ENCODE assay signal across 20 cellular contexts in the genomic region with DNA sequence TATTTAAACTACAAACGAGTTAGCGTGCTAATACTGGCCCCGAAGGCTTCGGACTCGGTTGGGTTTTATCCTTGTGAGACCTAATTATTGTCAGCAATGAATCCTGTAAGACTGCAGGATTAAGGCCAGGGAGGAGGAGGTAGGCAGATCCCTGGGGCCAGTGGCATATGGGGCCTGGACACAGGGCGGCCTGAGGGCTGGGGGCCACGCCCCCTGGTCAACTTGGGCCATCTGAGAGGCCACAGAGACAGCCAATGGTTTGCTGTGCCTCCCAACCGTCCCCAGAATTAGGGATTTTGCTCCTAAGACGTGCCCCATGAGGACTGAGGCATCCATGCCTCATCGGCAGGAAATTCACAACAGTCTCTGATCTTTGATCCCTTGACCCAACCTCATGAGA. TPM values are rescaled to one million over a fixed set of nuclear protein-coding genes. Genes with fewer than 3 reads are reported as not detected.
A peak's percentile ranks its signal among the peaks of the same experiment; 100 is the strongest.
DNase-seq lines count a peak whose midpoint lies in the region; ATAC-seq and TF ChIP-seq lines count a peak whose summit lies in the region.
"Had no signal": no experiment of that assay in that cellular context is flagged by ENCODE, and none has a peak within 500 bp of the region (broad histone marks: within the 10 kb centered on the region; RNA-seq: fewer than 3 reads in every experiment).

No MANE protein-coding gene starts in this region.

- intact Hi-C loops in activated CD4-positive, alpha-beta T cell treated with anti-CD3 and anti-CD28 coated beads for 36 hours (cut with DNase I, micrococcal nuclease): no loop called here

- no peak overlapping the region for H3K18ac ChIP-seq in mesenchymal stem cell (ENCODE audit: low read depth in 1 of 2, low read length in 2 of 2)

- H3K23ac ChIP-seq in mesenchymal stem cell (ENCODE audit: low read length in 2 of 2): no peak overlapping the region

- POLR2A ChIA-PET in activated CD4-positive, alpha-beta T cell treated with anti-CD3 and anti-CD28 coated beads for 36 hours (lab: Charles Lee): no interaction called here

- WGBS in mesenchymal stem cell: 69% methylated on average over 10 of the region's 10 CpGs

- peaks cover 13 to 80% of the 10 kb centered on the region in 2 experiments for H3K27me3 ChIP-seq in mesenchymal stem cell (ENCODE audit: control insufficient read depth in 1 of 2, insufficient read depth in 1 of 2, low read length in 2 of 2)
- H3K27me3 ChIP-seq: BE2C had no signal

- CTCF ChIA-PET in activated CD4-positive, alpha-beta T cell treated with anti-CD3 and anti-CD28 coated beads for 36 hours (lab: Charles Lee): no interaction called here

- H3K4me3 Mint-ChIP-seq in brain: no peak overlapping the region
- no peak overlapping the region for H3K4me3 Mint-ChIP-seq in activated CD4-positive, alpha-beta T cell treated with anti-CD3 and anti-CD28 coated beads for 36 hours
- H3K4me3 Mint-ChIP-seq: CD8-positive, alpha-beta memory T cell; GM23338; HFFc6 had no signal

- DNase-seq in NCI-H82 treated with DMSO at 0.1 percent for 48 hours (lab: John Stamatoyannopoulos, UW; ENCODE audit: unreplicated experiment): peak; percentile 88
- no peak for DNase-seq in mesenchymal stem cell
- no peak for DNase-seq in activated CD4-positive, alpha-beta T cell treated with anti-CD3 and anti-CD28 coated beads for 36 hours
- DNase-seq in NCI-H1436 treated with DMSO at 0.1 percent for 48 hours (lab: John Stamatoyannopoulos, UW): no peak
- DNase-seq in activated CD4-positive, CD25-positive, alpha-beta regulatory T cell treated with anti-CD3 and anti-CD28 coated beads, Interleukin-2, amount 50 U/mL, for 72 hours: no peak
- no peak for DNase-seq in activated naive CD4-positive, alpha-beta T cell (lab: John Stamatoyannopoulos, UW)
- DNase-seq: ACHN; BE2C; C1 segment of cervical spinal cord; CD4-positive, CD25-positive, alpha-beta regulatory T cell; CD8-positive, alpha-beta memory T cell; COR-L47; DMS153; DMS79; GDM1; HFFc6 had no signal

- ATAC-seq in activated CD4-positive, alpha-beta T cell treated with anti-CD3 and anti-CD28 coated beads for 36 hours: no peak
- ATAC-seq: GM23338, HCT116 had no signal

- no peak overlapping the region for H2AK5ac ChIP-seq in mesenchymal stem cell (ENCODE audit: low read length, severe bottlenecking)

- no peak overlapping the region for H3K27ac ChIP-seq in mesenchymal stem cell (ENCODE audit: low read length, poor library complexity, severe bottlenecking)
- H3K27ac ChIP-seq: HL-60 had no signal

- peaks cover 0 to 5% (median 0%) of the 10 kb centered on the region in 5 experiments for H3K9me3 Mint-ChIP-seq in brain
- H3K9me3 Mint-ChIP-seq in activated CD4-positive, alpha-beta T cell treated with anti-CD3 and anti-CD28 coated beads for 36 hours (ENCODE audit: low read depth): no peaks in the 10 kb centered on the region
- H3K9me3 Mint-ChIP-seq: GM23338, HFFc6 had no signal

- no peak overlapping the region for H3K4me2 ChIP-seq in mesenchymal stem cell (ENCODE audit: low read length, poor library complexity, severe bottlenecking)
- H3K4me2 ChIP-seq: GM23338 had no signal

- no peak overlapping the region for H2AFZ ChIP-seq in mesenchymal stem cell (ENCODE audit: low read depth, low read length)
- H2AFZ ChIP-seq: GM23338 had no signal

- H3K4ac ChIP-seq in mesenchymal stem cell (ENCODE audit: low read depth in 1 of 2, low read length in 2 of 2): no peak overlapping the region

- TF ChIP-seq CTCF in brain (conservative IDR thresholded peaks at IDR 0.05): no peak

- H3K4me3 ChIP-seq in mesenchymal stem cell (ENCODE audit: insufficient read depth in 1 of 2, low read depth in 1 of 2, low read length in 2 of 2): no peak overlapping the region
- H3K4me3 ChIP-seq: GM23338 had no signal

- H3K9me3 ChIP-seq in mesenchymal stem cell (ENCODE audit: control insufficient read depth, low read length): no peaks in the 10 kb centered on the region
- H3K9me3 ChIP-seq: BE2C had no signal

- peaks cover 5% of the 10 kb centered on the region for H3K27me3 Mint-ChIP-seq in brain
- H3K27me3 Mint-ChIP-seq in activated CD4-positive, alpha-beta T cell treated with anti-CD3 and anti-CD28 coated beads for 36 hours: no peaks in the 10 kb centered on the region

- no peak overlapping the region for H4K91ac ChIP-seq in mesenchymal stem cell (ENCODE audit: low read length)

- H3K9ac ChIP-seq in mesenchymal stem cell (ENCODE audit: low read length): no peak overlapping the region

- H3K36me3 ChIP-seq in mesenchymal stem cell (ENCODE audit: control insufficient read depth in 1 of 2, insufficient read depth in 2 of 2, low read depth in 1 of 2, low read length in 2 of 2): no peaks in the 10 kb centered on the region
- H3K36me3 ChIP-seq: BE2C had no signal

- peaks cover 75% of the 10 kb centered on the region for H3K4me1 Mint-ChIP-seq in brain
- no peaks in the 10 kb centered on the region for H3K4me1 Mint-ChIP-seq in activated CD4-positive, alpha-beta T cell treated with anti-CD3 and anti-CD28 coated beads for 36 hours
- H3K4me1 Mint-ChIP-seq: CD8-positive, alpha-beta memory T cell; GM23338 had no signal

- no peaks in the 10 kb centered on the region for H3K36me3 Mint-ChIP-seq in brain
- H3K36me3 Mint-ChIP-seq in activated CD4-positive, alpha-beta T cell treated with anti-CD3 and anti-CD28 coated beads for 36 hours (ENCODE audit: low read depth): no peaks in the 10 kb centered on the region
- H3K36me3 Mint-ChIP-seq: CD4-positive, CD25-positive, alpha-beta regulatory T cell; CD8-positive, alpha-beta memory T cell had no signal

- H3K79me1 ChIP-seq in mesenchymal stem cell (replicated peaks; ENCODE audit: low read length, poor library complexity, severe bottlenecking): no peaks in the 10 kb centered on the region

- H2BK5ac ChIP-seq in mesenchymal stem cell (ENCODE audit: low read depth, low read length, poor library complexity, severe bottlenecking): no peak overlapping the region

- H2BK12ac ChIP-seq in mesenchymal stem cell (ENCODE audit: low read length in 2 of 2): no peak overlapping the region

- H4K8ac ChIP-seq in mesenchymal stem cell (ENCODE audit: low read length): no peak overlapping the region

- H2BK120ac ChIP-seq in mesenchymal stem cell (ENCODE audit: low read depth, low read length): no peak overlapping the region

- peak overlapping the region in 4 of 5 experiments; percentile 46 to 92 (median 88) for H3K27ac Mint-ChIP-seq in brain
- no peak overlapping the region for H3K27ac Mint-ChIP-seq in activated CD4-positive, alpha-beta T cell treated with anti-CD3 and anti-CD28 coated beads for 36 hours
- H3K27ac Mint-ChIP-seq: CD4-positive, CD25-positive, alpha-beta regulatory T cell; CD8-positive, alpha-beta memory T cell; GM23338; HFFc6 had no signal

- no peak overlapping the region for H3K14ac ChIP-seq in mesenchymal stem cell (ENCODE audit: low read length in 2 of 2)

- no peaks in the 10 kb centered on the region for H3K4me1 ChIP-seq in mesenchymal stem cell (ENCODE audit: control insufficient read depth, insufficient read depth, low read depth, low read length)
- H3K4me1 ChIP-seq: BE2C had no signal

- peak overlapping the region; percentile 84 for H2BK15ac ChIP-seq in mesenchymal stem cell (ENCODE audit: low read depth, poor library complexity, severe bottlenecking)

RNA-seq across cellular contexts. Expression of gene DISP3, which starts 31.1 kb away (rescaled TPM):
- 12.0 TPM for polyA plus RNA-seq in brain (ENCODE audit: insufficient read depth, low read depth, low replicate concordance)
- 0.01 TPM for polyA plus RNA-seq in mesenchymal stem cell (2013, experiment 1 of 2)
- 0.03 TPM for polyA plus RNA-seq in mesenchymal stem cell (2013, experiment 2 of 2)
- total RNA-seq in activated CD4-positive, alpha-beta T cell treated with anti-CD3 and anti-CD28 coated beads for 36 hours: under 1 TPM; 0.55 to 0.58 TPM
- total RNA-seq: HFFc6 had no signal
